ENCODE assay signal across 1 cellular context in the genomic region with DNA sequence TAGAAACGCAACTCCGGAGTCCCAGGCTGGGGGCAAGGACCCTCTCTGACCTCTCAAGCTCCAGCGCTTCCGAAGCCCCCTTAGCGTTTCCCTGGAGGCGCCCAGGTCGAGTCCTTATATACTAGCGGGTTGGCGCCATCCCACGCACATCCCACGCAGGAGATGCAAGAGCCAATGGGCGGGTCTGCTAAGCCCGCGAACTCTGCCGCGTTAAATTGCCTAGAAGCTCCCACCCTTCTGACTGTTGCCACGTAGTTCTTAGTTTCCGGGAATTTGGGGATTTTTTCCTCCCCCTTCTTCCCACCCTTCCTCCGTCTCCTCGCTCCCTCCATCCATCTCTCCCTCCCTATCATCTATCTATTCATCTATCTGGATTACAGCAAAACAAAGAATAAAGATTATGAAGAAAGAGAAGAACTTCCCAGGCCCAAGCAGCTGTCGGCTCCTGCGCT.
TF ChIP-seq lines count a peak whose summit lies in the region.

A gene with protein sequence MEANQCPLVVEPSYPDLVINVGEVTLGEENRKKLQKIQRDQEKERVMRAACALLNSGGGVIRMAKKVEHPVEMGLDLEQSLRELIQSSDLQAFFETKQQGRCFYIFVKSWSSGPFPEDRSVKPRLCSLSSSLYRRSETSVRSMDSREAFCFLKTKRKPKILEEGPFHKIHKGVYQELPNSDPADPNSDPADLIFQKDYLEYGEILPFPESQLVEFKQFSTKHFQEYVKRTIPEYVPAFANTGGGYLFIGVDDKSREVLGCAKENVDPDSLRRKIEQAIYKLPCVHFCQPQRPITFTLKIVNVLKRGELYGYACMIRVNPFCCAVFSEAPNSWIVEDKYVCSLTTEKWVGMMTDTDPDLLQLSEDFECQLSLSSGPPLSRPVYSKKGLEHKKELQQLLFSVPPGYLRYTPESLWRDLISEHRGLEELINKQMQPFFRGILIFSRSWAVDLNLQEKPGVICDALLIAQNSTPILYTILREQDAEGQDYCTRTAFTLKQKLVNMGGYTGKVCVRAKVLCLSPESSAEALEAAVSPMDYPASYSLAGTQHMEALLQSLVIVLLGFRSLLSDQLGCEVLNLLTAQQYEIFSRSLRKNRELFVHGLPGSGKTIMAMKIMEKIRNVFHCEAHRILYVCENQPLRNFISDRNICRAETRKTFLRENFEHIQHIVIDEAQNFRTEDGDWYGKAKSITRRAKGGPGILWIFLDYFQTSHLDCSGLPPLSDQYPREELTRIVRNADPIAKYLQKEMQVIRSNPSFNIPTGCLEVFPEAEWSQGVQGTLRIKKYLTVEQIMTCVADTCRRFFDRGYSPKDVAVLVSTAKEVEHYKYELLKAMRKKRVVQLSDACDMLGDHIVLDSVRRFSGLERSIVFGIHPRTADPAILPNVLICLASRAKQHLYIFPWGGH (minus strand): TSS at position 90 of the 452 bp plus-strand sequence. CDS start 9,814 bp downstream, outside the sequence.

TF ChIP-seq in GM12878, 131 proteins besides CTCF, POLR2A, EP300 and RAD21 (continues in another document):
- TF ChIP-seq PML (IDR thresholded peaks at IDR 0.05; ENCODE audit: low read length), result peak; percentile 87; the same call in 1 of the 2 replicates
- no peak for TF ChIP-seq RELA (IDR thresholded peaks at IDR 0.05; ENCODE audit: borderline replicate concordance, partially characterized antibody)
- peak; percentile 33; the same call in 1 of the 2 replicates for TF ChIP-seq NFIC (IDR thresholded peaks at IDR 0.05; ENCODE audit: low read depth, low read length)
- TF ChIP-seq, protein P1, sequence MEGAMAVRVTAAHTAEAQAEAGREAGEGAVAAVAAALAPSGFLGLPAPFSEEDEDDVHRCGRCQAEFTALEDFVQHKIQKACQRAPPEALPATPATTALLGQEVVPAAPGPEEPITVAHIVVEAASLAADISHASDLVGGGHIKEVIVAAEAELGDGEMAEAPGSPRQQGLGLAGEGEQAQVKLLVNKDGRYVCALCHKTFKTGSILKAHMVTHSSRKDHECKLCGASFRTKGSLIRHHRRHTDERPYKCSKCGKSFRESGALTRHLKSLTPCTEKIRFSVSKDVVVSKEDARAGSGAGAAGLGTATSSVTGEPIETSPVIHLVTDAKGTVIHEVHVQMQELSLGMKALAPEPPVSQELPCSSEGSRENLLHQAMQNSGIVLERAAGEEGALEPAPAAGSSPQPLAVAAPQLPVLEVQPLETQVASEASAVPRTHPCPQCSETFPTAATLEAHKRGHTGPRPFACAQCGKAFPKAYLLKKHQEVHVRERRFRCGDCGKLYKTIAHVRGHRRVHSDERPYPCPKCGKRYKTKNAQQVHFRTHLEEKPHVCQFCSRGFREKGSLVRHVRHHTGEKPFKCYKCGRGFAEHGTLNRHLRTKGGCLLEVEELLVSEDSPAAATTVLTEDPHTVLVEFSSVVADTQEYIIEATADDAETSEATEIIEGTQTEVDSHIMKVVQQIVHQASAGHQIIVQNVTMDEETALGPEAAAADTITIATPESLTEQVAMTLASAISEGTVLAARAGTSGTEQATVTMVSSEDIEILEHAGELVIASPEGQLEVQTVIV (IDR thresholded peaks at IDR 0.05; ENCODE audit: borderline replicate concordance, partially characterized antibody), result no peak
- TF ChIP-seq ZNF24 (IDR thresholded peaks at IDR 0.05), result no peak
- TF ChIP-seq RBBP5 (conservative IDR thresholded peaks at IDR 0.05), result no peak
- TF ChIP-seq NR2F1 (conservative IDR thresholded peaks at IDR 0.05), result peak; percentile 60; the same call in 1 of the 2 replicates
- TF ChIP-seq IRF4 (IDR thresholded peaks at IDR 0.05; ENCODE audit: low read depth, low read length), result 0 out of 2 replicates have a peak, but pooled peaks have one; percentile 10
- TF ChIP-seq, protein P2, sequence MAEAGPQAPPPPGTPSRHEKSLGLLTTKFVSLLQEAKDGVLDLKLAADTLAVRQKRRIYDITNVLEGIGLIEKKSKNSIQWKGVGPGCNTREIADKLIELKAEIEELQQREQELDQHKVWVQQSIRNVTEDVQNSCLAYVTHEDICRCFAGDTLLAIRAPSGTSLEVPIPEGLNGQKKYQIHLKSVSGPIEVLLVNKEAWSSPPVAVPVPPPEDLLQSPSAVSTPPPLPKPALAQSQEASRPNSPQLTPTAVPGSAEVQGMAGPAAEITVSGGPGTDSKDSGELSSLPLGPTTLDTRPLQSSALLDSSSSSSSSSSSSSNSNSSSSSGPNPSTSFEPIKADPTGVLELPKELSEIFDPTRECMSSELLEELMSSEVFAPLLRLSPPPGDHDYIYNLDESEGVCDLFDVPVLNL (IDR thresholded peaks at IDR 0.05; ENCODE audit: low read depth, low read length), result peak; percentile 83
- TF ChIP-seq, protein P3, sequence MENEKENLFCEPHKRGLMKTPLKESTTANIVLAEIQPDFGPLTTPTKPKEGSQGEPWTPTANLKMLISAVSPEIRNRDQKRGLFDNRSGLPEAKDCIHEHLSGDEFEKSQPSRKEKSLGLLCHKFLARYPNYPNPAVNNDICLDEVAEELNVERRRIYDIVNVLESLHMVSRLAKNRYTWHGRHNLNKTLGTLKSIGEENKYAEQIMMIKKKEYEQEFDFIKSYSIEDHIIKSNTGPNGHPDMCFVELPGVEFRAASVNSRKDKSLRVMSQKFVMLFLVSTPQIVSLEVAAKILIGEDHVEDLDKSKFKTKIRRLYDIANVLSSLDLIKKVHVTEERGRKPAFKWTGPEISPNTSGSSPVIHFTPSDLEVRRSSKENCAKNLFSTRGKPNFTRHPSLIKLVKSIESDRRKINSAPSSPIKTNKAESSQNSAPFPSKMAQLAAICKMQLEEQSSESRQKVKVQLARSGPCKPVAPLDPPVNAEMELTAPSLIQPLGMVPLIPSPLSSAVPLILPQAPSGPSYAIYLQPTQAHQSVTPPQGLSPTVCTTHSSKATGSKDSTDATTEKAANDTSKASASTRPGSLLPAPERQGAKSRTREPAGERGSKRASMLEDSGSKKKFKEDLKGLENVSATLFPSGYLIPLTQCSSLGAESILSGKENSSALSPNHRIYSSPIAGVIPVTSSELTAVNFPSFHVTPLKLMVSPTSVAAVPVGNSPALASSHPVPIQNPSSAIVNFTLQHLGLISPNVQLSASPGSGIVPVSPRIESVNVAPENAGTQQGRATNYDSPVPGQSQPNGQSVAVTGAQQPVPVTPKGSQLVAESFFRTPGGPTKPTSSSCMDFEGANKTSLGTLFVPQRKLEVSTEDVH (IDR thresholded peaks at IDR 0.05; ENCODE audit: low read depth, partially characterized antibody), result peak; percentile 40
- no peak for TF ChIP-seq CBX5 (IDR thresholded peaks at IDR 0.05; ENCODE audit: low read depth)
- TF ChIP-seq GATAD2B (conservative IDR thresholded peaks at IDR 0.05; ENCODE audit: low read depth), result no peak; the same call in 1 of the 2 replicates
- TF ChIP-seq EGR1 (IDR thresholded peaks at IDR 0.05; ENCODE audit: borderline replicate concordance in 1 of 2, low read depth in 2 of 2, low read length in 2 of 2), result peak in 1 of 2 experiments; percentile 92; a peak in 2 of 3 replicates
- TF ChIP-seq HCFC1 (IDR thresholded peaks at IDR 0.05; ENCODE audit: low read length), result no peak
- peak; percentile 67; the same call in 1 of the 3 replicates for TF ChIP-seq POU2F2 (IDR thresholded peaks at IDR 0.05; ENCODE audit: borderline replicate concordance, low read depth, low read length)
- TF ChIP-seq ATF7 (IDR thresholded peaks at IDR 0.05; ENCODE audit: low read depth), result peak; percentile 20; the same call in 1 of the 2 replicates
- peak; percentile 76; the same call in 1 of the 2 replicates for TF ChIP-seq RB1 (IDR thresholded peaks at IDR 0.05; ENCODE audit: borderline replicate concordance)
- TF ChIP-seq JUND (IDR thresholded peaks at IDR 0.05; ENCODE audit: low read depth, low read length), result no peak
- TF ChIP-seq TBL1XR1 (IDR thresholded peaks at IDR 0.05; ENCODE audit: low read depth, low read length), result no peak
- peak; percentile 63 to 70 for TF ChIP-seq IKZF2 (IDR thresholded peaks at IDR 0.05)
- TF ChIP-seq SIN3A (IDR thresholded peaks at IDR 0.05; ENCODE audit: low read depth, low read length), result no peak
- TF ChIP-seq, protein P4, sequence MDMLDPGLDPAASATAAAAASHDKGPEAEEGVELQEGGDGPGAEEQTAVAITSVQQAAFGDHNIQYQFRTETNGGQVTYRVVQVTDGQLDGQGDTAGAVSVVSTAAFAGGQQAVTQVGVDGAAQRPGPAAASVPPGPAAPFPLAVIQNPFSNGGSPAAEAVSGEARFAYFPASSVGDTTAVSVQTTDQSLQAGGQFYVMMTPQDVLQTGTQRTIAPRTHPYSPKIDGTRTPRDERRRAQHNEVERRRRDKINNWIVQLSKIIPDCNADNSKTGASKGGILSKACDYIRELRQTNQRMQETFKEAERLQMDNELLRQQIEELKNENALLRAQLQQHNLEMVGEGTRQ (IDR thresholded peaks at IDR 0.05; ENCODE audit: borderline replicate concordance, low read depth, low read length), result no peak
- peak; percentile 26 for TF ChIP-seq MEF2B (IDR thresholded peaks at IDR 0.05; ENCODE audit: partially characterized antibody, poor library complexity, severe bottlenecking)
- no peak for TF ChIP-seq ZNF274 (IDR thresholded peaks at IDR 0.05; ENCODE audit: insufficient read depth, insufficient read length)
- TF ChIP-seq, protein P5, sequence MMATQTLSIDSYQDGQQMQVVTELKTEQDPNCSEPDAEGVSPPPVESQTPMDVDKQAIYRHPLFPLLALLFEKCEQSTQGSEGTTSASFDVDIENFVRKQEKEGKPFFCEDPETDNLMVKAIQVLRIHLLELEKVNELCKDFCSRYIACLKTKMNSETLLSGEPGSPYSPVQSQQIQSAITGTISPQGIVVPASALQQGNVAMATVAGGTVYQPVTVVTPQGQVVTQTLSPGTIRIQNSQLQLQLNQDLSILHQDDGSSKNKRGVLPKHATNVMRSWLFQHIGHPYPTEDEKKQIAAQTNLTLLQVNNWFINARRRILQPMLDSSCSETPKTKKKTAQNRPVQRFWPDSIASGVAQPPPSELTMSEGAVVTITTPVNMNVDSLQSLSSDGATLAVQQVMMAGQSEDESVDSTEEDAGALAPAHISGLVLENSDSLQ (IDR thresholded peaks at IDR 0.05), result no peak
- peak; percentile 9; the same call in 1 of the 2 replicates for TF ChIP-seq EED (IDR thresholded peaks at IDR 0.05; ENCODE audit: low read depth)
- TF ChIP-seq POLR2AphosphoS5 (IDR thresholded peaks at IDR 0.05; ENCODE audit: low read length), result peak; percentile 92
- TF ChIP-seq ZNF384 (IDR thresholded peaks at IDR 0.05; ENCODE audit: borderline replicate concordance, low read depth, low read length), result no peak
- peak; percentile 26; the same call in 1 of the 2 replicates for TF ChIP-seq MXI1 (IDR thresholded peaks at IDR 0.05; ENCODE audit: low read depth, low read length)
- 0 out of 2 replicates have a peak, but pooled peaks have one; percentile 19 for TF ChIP-seq CHD2 (IDR thresholded peaks at IDR 0.05; ENCODE audit: borderline replicate concordance, low read depth, low read length)
- TF ChIP-seq, protein P6, sequence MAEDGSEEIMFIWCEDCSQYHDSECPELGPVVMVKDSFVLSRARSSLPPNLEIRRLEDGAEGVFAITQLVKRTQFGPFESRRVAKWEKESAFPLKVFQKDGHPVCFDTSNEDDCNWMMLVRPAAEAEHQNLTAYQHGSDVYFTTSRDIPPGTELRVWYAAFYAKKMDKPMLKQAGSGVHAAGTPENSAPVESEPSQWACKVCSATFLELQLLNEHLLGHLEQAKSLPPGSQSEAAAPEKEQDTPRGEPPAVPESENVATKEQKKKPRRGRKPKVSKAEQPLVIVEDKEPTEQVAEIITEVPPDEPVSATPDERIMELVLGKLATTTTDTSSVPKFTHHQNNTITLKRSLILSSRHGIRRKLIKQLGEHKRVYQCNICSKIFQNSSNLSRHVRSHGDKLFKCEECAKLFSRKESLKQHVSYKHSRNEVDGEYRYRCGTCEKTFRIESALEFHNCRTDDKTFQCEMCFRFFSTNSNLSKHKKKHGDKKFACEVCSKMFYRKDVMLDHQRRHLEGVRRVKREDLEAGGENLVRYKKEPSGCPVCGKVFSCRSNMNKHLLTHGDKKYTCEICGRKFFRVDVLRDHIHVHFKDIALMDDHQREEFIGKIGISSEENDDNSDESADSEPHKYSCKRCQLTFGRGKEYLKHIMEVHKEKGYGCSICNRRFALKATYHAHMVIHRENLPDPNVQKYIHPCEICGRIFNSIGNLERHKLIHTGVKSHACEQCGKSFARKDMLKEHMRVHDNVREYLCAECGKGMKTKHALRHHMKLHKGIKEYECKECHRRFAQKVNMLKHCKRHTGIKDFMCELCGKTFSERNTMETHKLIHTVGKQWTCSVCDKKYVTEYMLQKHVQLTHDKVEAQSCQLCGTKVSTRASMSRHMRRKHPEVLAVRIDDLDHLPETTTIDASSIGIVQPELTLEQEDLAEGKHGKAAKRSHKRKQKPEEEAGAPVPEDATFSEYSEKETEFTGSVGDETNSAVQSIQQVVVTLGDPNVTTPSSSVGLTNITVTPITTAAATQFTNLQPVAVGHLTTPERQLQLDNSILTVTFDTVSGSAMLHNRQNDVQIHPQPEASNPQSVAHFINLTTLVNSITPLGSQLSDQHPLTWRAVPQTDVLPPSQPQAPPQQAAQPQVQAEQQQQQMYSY (CRISPR knock-in tag; IDR thresholded peaks at IDR 0.05), result no peak
- TF ChIP-seq, protein P7, sequence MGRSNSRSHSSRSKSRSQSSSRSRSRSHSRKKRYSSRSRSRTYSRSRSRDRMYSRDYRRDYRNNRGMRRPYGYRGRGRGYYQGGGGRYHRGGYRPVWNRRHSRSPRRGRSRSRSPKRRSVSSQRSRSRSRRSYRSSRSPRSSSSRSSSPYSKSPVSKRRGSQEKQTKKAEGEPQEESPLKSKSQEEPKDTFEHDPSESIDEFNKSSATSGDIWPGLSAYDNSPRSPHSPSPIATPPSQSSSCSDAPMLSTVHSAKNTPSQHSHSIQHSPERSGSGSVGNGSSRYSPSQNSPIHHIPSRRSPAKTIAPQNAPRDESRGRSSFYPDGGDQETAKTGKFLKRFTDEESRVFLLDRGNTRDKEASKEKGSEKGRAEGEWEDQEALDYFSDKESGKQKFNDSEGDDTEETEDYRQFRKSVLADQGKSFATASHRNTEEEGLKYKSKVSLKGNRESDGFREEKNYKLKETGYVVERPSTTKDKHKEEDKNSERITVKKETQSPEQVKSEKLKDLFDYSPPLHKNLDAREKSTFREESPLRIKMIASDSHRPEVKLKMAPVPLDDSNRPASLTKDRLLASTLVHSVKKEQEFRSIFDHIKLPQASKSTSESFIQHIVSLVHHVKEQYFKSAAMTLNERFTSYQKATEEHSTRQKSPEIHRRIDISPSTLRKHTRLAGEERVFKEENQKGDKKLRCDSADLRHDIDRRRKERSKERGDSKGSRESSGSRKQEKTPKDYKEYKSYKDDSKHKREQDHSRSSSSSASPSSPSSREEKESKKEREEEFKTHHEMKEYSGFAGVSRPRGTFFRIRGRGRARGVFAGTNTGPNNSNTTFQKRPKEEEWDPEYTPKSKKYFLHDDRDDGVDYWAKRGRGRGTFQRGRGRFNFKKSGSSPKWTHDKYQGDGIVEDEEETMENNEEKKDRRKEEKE (IDR thresholded peaks at IDR 0.05), result no peak
- TF ChIP-seq MTA2 (IDR thresholded peaks at IDR 0.05; ENCODE audit: low read depth), result no peak
- TF ChIP-seq TCF3 (IDR thresholded peaks at IDR 0.05; ENCODE audit: borderline replicate concordance, insufficient read depth, low read depth, low read length), result no peak
- TF ChIP-seq CREB1 (IDR thresholded peaks at IDR 0.05; ENCODE audit: low read depth), result peak; percentile 74
- TF ChIP-seq, protein P8, sequence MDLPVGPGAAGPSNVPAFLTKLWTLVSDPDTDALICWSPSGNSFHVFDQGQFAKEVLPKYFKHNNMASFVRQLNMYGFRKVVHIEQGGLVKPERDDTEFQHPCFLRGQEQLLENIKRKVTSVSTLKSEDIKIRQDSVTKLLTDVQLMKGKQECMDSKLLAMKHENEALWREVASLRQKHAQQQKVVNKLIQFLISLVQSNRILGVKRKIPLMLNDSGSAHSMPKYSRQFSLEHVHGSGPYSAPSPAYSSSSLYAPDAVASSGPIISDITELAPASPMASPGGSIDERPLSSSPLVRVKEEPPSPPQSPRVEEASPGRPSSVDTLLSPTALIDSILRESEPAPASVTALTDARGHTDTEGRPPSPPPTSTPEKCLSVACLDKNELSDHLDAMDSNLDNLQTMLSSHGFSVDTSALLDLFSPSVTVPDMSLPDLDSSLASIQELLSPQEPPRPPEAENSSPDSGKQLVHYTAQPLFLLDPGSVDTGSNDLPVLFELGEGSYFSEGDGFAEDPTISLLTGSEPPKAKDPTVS (IDR thresholded peaks at IDR 0.05; ENCODE audit: low read depth, low read length), result no peak
- TF ChIP-seq BACH1 (IDR thresholded peaks at IDR 0.05; ENCODE audit: borderline replicate concordance), result peak; percentile 79
